In genomic region chr16:87474566-87474996, GRCh38 we compare ENCODE assay signal across 26 cellular contexts.
"Had no signal": no experiment of that assay in that cellular context is flagged by ENCODE, and none has a peak within 500 bp of the region (broad histone marks: within the 10 kb centered on the region; RNA-seq: fewer than 3 reads in every experiment).

No MANE protein-coding gene starts in this region.

- FAIRE-seq: colon, kidney, urothelium cell line had no signal

- H3K4me3 Mint-ChIP-seq: activated CD8-positive, alpha-beta T cell treated with anti-CD3 and anti-CD28 coated beads for 36 hours; activated naive CD8-positive, alpha-beta T cell treated with anti-CD3 and anti-CD28 coated beads, Interleukin-2, amount 10 ng/mL, durations not matched to agents 7 days and 5 days; brain; naive thymus-derived CD4-positive, alpha-beta T cell; T-helper 2 cell treated with Interferon-gamma antibody and Interleukin-4, amounts not matched to agents 5 μg/mL and 100 μg/mL, for 36 hours had no signal

- DNase-seq: activated CD4-positive, alpha-beta T cell treated with anti-CD3 and anti-CD28 coated beads for 48 hours; activated CD4-positive, CD25-positive, alpha-beta regulatory T cell; activated CD8-positive, alpha-beta T cell treated with anti-CD3 and anti-CD28 coated beads for 36 hours; activated naive CD4-positive, alpha-beta T cell treated with Interleukin-2 at 50 U/mL for 16 hours; activated naive CD8-positive, alpha-beta T cell treated with anti-CD3 and anti-CD28 coated beads, Interleukin-2, amount 10 ng/mL, durations not matched to agents 7 days and 5 days; activated T-cell treated with anti-CD3 and anti-CD28 coated beads, Interleukin-2, amount 50 U/mL, for 1 hour; anterior cingulate cortex; caudate nucleus; dorsolateral prefrontal cortex; foreskin melanocyte; glutamatergic neuron; hypothalamus; kidney; left lung; mammary epithelial cell; mucosa of descending colon; naive thymus-derived CD4-positive, alpha-beta T cell; stimulated activated naive CD4-positive, alpha-beta T cell had no signal

- H3K36me3 Mint-ChIP-seq: activated naive CD8-positive, alpha-beta T cell treated with anti-CD3 and anti-CD28 coated beads, Interleukin-2, amount 10 ng/mL, durations not matched to agents 7 days and 5 days had no signal

- H3K27ac ChIP-seq: dorsolateral prefrontal cortex, left lung, tibial artery had no signal

- ATAC-seq: activated CD8-positive, alpha-beta T cell treated with anti-CD3 and anti-CD28 coated beads for 36 hours; left lung; mucosa of descending colon; naive thymus-derived CD4-positive, alpha-beta T cell; sciatic nerve had no signal

- H3K27ac Mint-ChIP-seq: activated CD8-positive, alpha-beta T cell treated with anti-CD3 and anti-CD28 coated beads for 36 hours; activated naive CD8-positive, alpha-beta T cell treated with anti-CD3 and anti-CD28 coated beads, Interleukin-2, amount 10 ng/mL, durations not matched to agents 7 days and 5 days; activated T-helper 2 cell treated with anti-CD3 and anti-CD28 coated beads, Interferon-gamma antibody, Interleukin-2, Interleukin-4, amounts not matched to agents 10 μg/mL and 5 μg/mL and 100 μg/mL, durations not matched to agents 14 hours and 24 hours and 36 hours; T-helper 2 cell treated with Interferon-gamma antibody and Interleukin-4, amounts not matched to agents 5 μg/mL and 100 μg/mL, for 36 hours had no signal

- H3K9me3 ChIP-seq: left lung, mucosa of descending colon, ovary, tibial artery had no signal

- H3K36me3 ChIP-seq: ovary had no signal

- H3K4me3 ChIP-seq: dorsolateral prefrontal cortex, left lung, mucosa of descending colon, ovary, tibial artery had no signal

- H3K27me3 Mint-ChIP-seq: activated CD8-positive, alpha-beta T cell treated with anti-CD3 and anti-CD28 coated beads for 36 hours; brain; naive thymus-derived CD4-positive, alpha-beta T cell had no signal

- H3K9me3 Mint-ChIP-seq: activated CD8-positive, alpha-beta T cell treated with anti-CD3 and anti-CD28 coated beads for 36 hours; activated naive CD8-positive, alpha-beta T cell treated with anti-CD3 and anti-CD28 coated beads, Interleukin-2, amount 10 ng/mL, durations not matched to agents 7 days and 5 days; activated T-helper 2 cell treated with anti-CD3 and anti-CD28 coated beads, Interferon-gamma antibody, Interleukin-2, Interleukin-4, amounts not matched to agents 10 μg/mL and 5 μg/mL and 100 μg/mL, durations not matched to agents 14 hours and 24 hours and 36 hours; brain; naive thymus-derived CD4-positive, alpha-beta T cell; T-helper 2 cell treated with Interferon-gamma antibody and Interleukin-4, amounts not matched to agents 5 μg/mL and 100 μg/mL, for 36 hours had no signal

- H3K27me3 ChIP-seq: dorsolateral prefrontal cortex, left lung, ovary, tibial artery had no signal
